Comparison of ENCODE assay signal across 7 cellular contexts in genomic region chr12:98745578-98746391, GRCh38.
DNase-seq lines count a peak whose midpoint lies in the region; ATAC-seq and TF ChIP-seq lines count a peak whose summit lies in the region.

No MANE protein-coding gene starts in this region.

- peaks cover 2 to 6% (median 5%) of the 10 kb centered on the region in 3 donors for H3K4me1 Mint-ChIP-seq in IgD-negative memory B cell

- H3K4me1 ChIP-seq in liver (ENCODE audit: control insufficient read depth in 4 of 4, insufficient read depth in 4 of 4, low read length in 3 of 4), result peaks cover 0 to 9% (median 7%) of the 10 kb centered on the region in 4 donors
- H3K4me1 ChIP-seq in stomach smooth muscle (ENCODE audit: control insufficient read depth, insufficient read depth, low read length), result peaks cover 7% of the 10 kb centered on the region

- H3K4me3 Mint-ChIP-seq in IgD-negative memory B cell, result peak overlapping the region; percentile 60 to 94 (median 82)

- H3K4me3 ChIP-seq in brain microvascular endothelial cell (ENCODE audit: low read depth, low read length) (peak overlapping the region; percentile 57), liver (ENCODE audit: low read depth in 1 of 3, low read length in 3 of 3) (peak overlapping the region in 2 of 3 donors; percentile 53 to 71), stomach smooth muscle (ENCODE audit: low read length in 2 of 2) (peak overlapping the region; percentile 61 to 71)

- H3K27me3 Mint-ChIP-seq in IgD-negative memory B cell, result peaks cover 24% of the 10 kb centered on the region

- H3K27ac Mint-ChIP-seq in IgD-negative memory B cell, result no peak overlapping the region

- DNase-seq in brain microvascular endothelial cell, result no peak
- no peak for DNase-seq in NCI-H82 (lab: John Stamatoyannopoulos, UW)

- H3K36me3 ChIP-seq in brain microvascular endothelial cell (replicated peaks) (no peaks in the 10 kb centered on the region), liver (ENCODE audit: control insufficient read depth in 4 of 4, insufficient read depth in 3 of 4, low read depth in 1 of 4, low read length in 3 of 4) (no peaks in the 10 kb centered on the region), stomach smooth muscle (ENCODE audit: control insufficient read depth in 2 of 2, insufficient read depth in 2 of 2, low read length in 2 of 2) (no peaks in the 10 kb centered on the region)

- TF ChIP-seq CTCF in brain microvascular endothelial cell (IDR thresholded peaks at IDR 0.05; ENCODE audit: low read depth, low read length, missing control alignments), result no peak
- TF ChIP-seq CTCF in liver (IDR thresholded peaks at IDR 0.05; ENCODE audit: low read depth, low read length, missing input control), result no peak

- H3K9ac ChIP-seq in liver (ENCODE audit: low read depth in 1 of 2, low read length in 2 of 2), result no peak overlapping the region
- peak overlapping the region; percentile 29 to 47 for H3K9ac ChIP-seq in stomach smooth muscle (ENCODE audit: low read length in 2 of 2)

- no peak overlapping the region for H3K27ac ChIP-seq in brain microvascular endothelial cell
- no peak overlapping the region for H3K27ac ChIP-seq in liver (ENCODE audit: low read depth in 1 of 2, low read length in 2 of 2)
- H3K27ac ChIP-seq in stomach smooth muscle (ENCODE audit: low read length), result no peak overlapping the region

- H3K27me3 ChIP-seq in brain microvascular endothelial cell (replicated peaks) (no peaks in the 10 kb centered on the region), liver (ENCODE audit: control insufficient read depth in 4 of 4, insufficient read depth in 4 of 4, low read length in 3 of 4) (peaks cover 0 to 11% (median 4%) of the 10 kb centered on the region in 4 donors), stomach smooth muscle (ENCODE audit: control insufficient read depth in 1 of 2, insufficient read depth in 2 of 2, low read length in 2 of 2) (no peaks in the 10 kb centered on the region)

- TF ChIP-seq RAD21 in liver (IDR thresholded peaks at IDR 0.05), result no peak

- no peaks in the 10 kb centered on the region for H3K36me3 Mint-ChIP-seq in IgD-negative memory B cell

- in situ Hi-C loops in brain microvascular endothelial cell (cut with HindIII; ENCODE audit: low pct_ligation_motif_present, low sequenced_read_pairs), result no loop called here

- peaks cover 0 to 4% (median 0%) of the 10 kb centered on the region in 3 donors for H3K9me3 Mint-ChIP-seq in IgD-negative memory B cell

- H3K9me3 ChIP-seq in liver (ENCODE audit: control insufficient read depth in 4 of 4, low read length in 3 of 4) (no peaks in the 10 kb centered on the region), stomach smooth muscle (ENCODE audit: control insufficient read depth in 2 of 2, low read length in 2 of 2) (no peaks in the 10 kb centered on the region)

- 18% methylated on average over 54 of the region's 54 CpGs for WGBS in liver

- peak; percentile 72 for ATAC-seq in GM19025 (IDR thresholded peaks at IDR 0.05; ENCODE audit: low read depth, unreplicated experiment)
- no peak for ATAC-seq in HG03139 (IDR thresholded peaks at IDR 0.05; ENCODE audit: unreplicated experiment)

TF ChIP-seq in liver, 16 proteins besides CTCF, POLR2A, EP300 and RAD21:
- TF ChIP-seq NR2F2 (IDR thresholded peaks at IDR 0.05) (no peak), FOXA2 (IDR thresholded peaks at IDR 0.05) (no peak), TAF1 (conservative IDR thresholded peaks at IDR 0.05) (no peak), SP1 (IDR thresholded peaks at IDR 0.05) (no peak), HNF4A (conservative IDR thresholded peaks at IDR 0.05) (no peak), EGR1 (IDR thresholded peaks at IDR 0.05; ENCODE audit: low read depth in 2 of 2) (no peak), REST (IDR thresholded peaks at IDR 0.05) (no peak), FOXA1 (IDR thresholded peaks at IDR 0.05) (no peak), ATF3 (IDR thresholded peaks at IDR 0.05) (no peak), HNF4G (IDR thresholded peaks at IDR 0.05) (no peak), RXRA (IDR thresholded peaks at IDR 0.05) (no peak), MAX (IDR thresholded peaks at IDR 0.05) (no peak), JUND (IDR thresholded peaks at IDR 0.05) (no peak), GABPA (IDR thresholded peaks at IDR 0.05 in 1 of 2, conservative IDR thresholded peaks at IDR 0.05 in 1 of 2) (no peak), ZBTB33 (IDR thresholded peaks at IDR 0.05) (no peak), YY1 (IDR thresholded peaks at IDR 0.05) (no peak)

Comparison
In these comparisons a context has a peak if more than half of its experiments do, and no peak if none do; other contexts are left out.
1. H3K9ac ChIP-seq: peak in stomach smooth muscle (2 of 2); none in liver (0 of 2).
2. Peak in every context shown above with its lines, with median percentiles within 50 percentile points of each other: H3K4me3 ChIP-seq.